14 cellular contexts compared by ENCODE assay signal in the genomic region with DNA sequence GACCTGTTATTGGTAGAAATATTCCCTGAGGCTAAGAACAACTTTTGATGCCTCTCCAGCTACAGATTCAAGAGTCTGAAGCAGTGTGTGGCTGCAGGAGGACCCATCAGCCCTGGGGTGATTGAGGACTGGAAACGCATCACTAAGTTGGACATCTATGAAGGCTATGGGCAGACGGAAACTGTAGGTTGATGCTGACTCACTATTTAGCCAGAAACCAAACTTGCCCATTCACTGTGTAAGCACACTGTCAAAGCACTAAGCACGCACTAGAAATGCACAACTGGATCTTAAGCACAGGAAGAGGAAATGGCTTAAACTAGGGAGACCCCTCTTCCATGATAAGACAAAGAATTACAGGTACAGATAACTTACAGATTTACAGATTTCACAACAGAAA. TPM values are rescaled to one million over a fixed set of nuclear protein-coding genes. Genes with fewer than 3 reads are reported as not detected.
DNase-seq lines count a peak whose midpoint lies in the region; ATAC-seq and TF ChIP-seq lines count a peak whose summit lies in the region.
"Had no signal": no experiment of that assay in that cellular context is flagged by ENCODE, and none has a peak within 500 bp of the region (broad histone marks: within the 10 kb centered on the region; RNA-seq: fewer than 3 reads in every experiment).

No MANE protein-coding gene starts in this region.

- H3K27me3 Mint-ChIP-seq in HFFc6 (ENCODE audit: insufficient read depth) = peaks cover 2% of the 10 kb centered on the region; the same call in 1 of the 2 replicates
- H3K27me3 Mint-ChIP-seq: T-helper 17 cell had no signal

- peaks cover 6% of the 10 kb centered on the region for H3K4me1 ChIP-seq in foreskin keratinocyte

- peaks cover 70% of the 10 kb centered on the region for H3K4me1 Mint-ChIP-seq in HFFc6 (ENCODE audit: low read depth)
- H3K4me1 Mint-ChIP-seq: T-helper 17 cell had no signal

- H3K4me3 Mint-ChIP-seq in HFFc6 = peak overlapping the region; percentile 51
- H3K4me3 Mint-ChIP-seq: T-helper 17 cell had no signal

- peaks cover 14% of the 10 kb centered on the region for H3K36me3 Mint-ChIP-seq in HFFc6 (ENCODE audit: low read depth)

- H3K9me3 Mint-ChIP-seq in HFFc6 = no peaks in the 10 kb centered on the region

- DNase-seq in HFFc6 (peak; percentile 55), NCI-H2029 treated with DMSO at 0.1 percent for 48 hours (lab: John Stamatoyannopoulos, UW) (peak; percentile 16), foreskin keratinocyte (peak; percentile 46 to 75), SIG-M5 treated with dmso at 0.1 percent for 504 hours (lab: John Stamatoyannopoulos, UW; ENCODE audit: unreplicated experiment) (no peak), COR-L47 (lab: John Stamatoyannopoulos, UW) (no peak)
- no peak for DNase-seq in activated CD8-positive, alpha-beta memory T cell treated with anti-CD3 and anti-CD28 coated beads, Interleukin-2, amount 50 U/mL, for 48 hours
- DNase-seq: activated T-cell treated with anti-CD3 and anti-CD28 coated beads, Interleukin-2, amount 50 U/mL, for 48 hours; NCI-H524; T-helper 17 cell had no signal

- ATAC-seq in GM18508 (IDR thresholded peaks at IDR 0.05; ENCODE audit: insufficient read depth, unreplicated experiment) = peak; percentile 66
- ATAC-seq in foreskin keratinocyte = peak; percentile 88
- ATAC-seq in HG03520 (IDR thresholded peaks at IDR 0.05; ENCODE audit: unreplicated experiment) = no peak
- ATAC-seq: T-helper 17 cell had no signal

- H3K27ac Mint-ChIP-seq in HFFc6 = peak overlapping the region; percentile 76
- H3K27ac Mint-ChIP-seq: T-helper 17 cell had no signal

- H3K27me3 ChIP-seq in foreskin keratinocyte = no peaks in the 10 kb centered on the region

- TF ChIP-seq CTCF in HFFc6 (IDR thresholded peaks at IDR 0.05) = no peak
- TF ChIP-seq CTCF in foreskin keratinocyte (conservative IDR thresholded peaks at IDR 0.05) = no peak

- H3K27ac ChIP-seq in foreskin keratinocyte = peak overlapping the region; percentile 23

RNA-seq across cellular contexts. Expression of a gene that starts 20.8 kb away (rescaled TPM):
- not detected for total RNA-seq in HFFc6 (2021; fragmentation: NEBNext Ultra II Directional; extraction: Animal tissue kit (Norgen Biotek cat#: 25700))
- not detected in 2 replicates for total RNA-seq in foreskin keratinocyte
- not detected in 2 replicates for polyA plus RNA-seq in foreskin keratinocyte
- total RNA-seq: cerebellum, myocyte, T-helper 17 cell, temporal lobe had no signal

Comparison
In these comparisons a context has a peak if more than half of its experiments do, and no peak if none do; other contexts are left out.
1. DNase-seq: peak in HFFc6 (single experiment), NCI-H2029 treated with DMSO at 0.1 percent for 48 hours (single experiment) and foreskin keratinocyte (2 of 2); none in activated CD8-positive, alpha-beta memory T cell treated with anti-CD3 and anti-CD28 coated beads, Interleukin-2, amount 50 U/mL, for 48 hours (single experiment), SIG-M5 treated with dmso at 0.1 percent for 504 hours (single experiment) and COR-L47 (single experiment).